Comparison of ENCODE assay signal across 11 cellular contexts in the genomic region with DNA sequence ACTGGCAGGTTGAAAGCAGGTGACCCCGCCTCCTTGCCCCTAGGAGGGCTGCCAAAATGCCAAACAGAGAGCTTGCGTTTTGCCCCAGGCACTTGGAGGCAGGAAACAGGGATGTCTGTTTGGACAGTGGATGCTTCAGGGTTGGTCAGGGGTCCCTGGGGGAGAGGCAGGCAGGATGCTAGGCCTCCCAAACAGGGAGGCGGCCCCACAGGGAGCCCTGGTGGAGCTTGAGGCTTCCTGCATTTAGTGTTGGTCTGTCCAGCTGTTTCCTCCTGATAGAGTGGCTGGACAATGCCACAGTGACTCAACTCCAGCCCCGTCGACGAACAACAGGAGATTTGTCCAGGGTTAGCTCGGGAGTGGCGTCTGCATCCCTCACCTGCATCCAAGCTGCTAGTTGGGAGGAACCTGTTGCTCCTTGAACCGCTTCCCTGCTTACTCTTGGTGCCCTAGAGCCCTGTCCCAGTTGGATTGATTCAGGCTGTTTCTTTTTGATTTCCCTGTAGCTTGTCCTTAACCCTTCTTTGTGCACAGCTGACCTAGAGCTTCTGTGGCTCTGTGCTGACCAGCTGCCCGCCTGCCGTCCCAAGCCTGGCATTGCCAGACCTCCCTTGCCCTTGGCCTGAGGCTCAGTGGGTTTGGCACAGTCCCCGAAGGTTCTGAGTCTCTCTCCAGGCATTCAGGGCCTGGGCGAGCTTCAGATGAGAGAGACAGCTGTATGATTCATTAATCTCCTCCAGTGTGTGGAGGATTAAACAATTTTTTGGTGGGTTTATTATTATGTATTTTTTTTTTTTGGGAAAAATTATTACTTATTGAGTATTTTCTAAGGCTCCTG. TPM values are rescaled to one million over a fixed set of nuclear protein-coding genes. Genes with fewer than 3 reads are reported as not detected.
DNase-seq lines count a peak whose midpoint lies in the region; ATAC-seq and TF ChIP-seq lines count a peak whose summit lies in the region.
"Had no signal": no experiment of that assay in that cellular context is flagged by ENCODE, and none has a peak within 500 bp of the region (broad histone marks: within the 10 kb centered on the region; RNA-seq: fewer than 3 reads in every experiment).

No MANE protein-coding gene starts in this region.

- peak overlapping the region; percentile 80 to 84 for H3K27ac ChIP-seq in SK-N-SH (ENCODE audit: low read depth in 2 of 2, low read length in 1 of 2)

- peaks cover 18 to 26% of the 10 kb centered on the region in 2 experiments for H3K4me1 ChIP-seq in SK-N-SH (ENCODE audit: control insufficient read depth in 1 of 2, insufficient read depth in 2 of 2, low read depth in 1 of 2, low read length in 1 of 2)

- peaks cover 0 to 8% of the 10 kb centered on the region in 2 experiments for H3K36me3 ChIP-seq in SK-N-SH (replicated peaks in 1 of 2; ENCODE audit: control insufficient read depth in 1 of 2, insufficient read depth in 2 of 2, low read length in 1 of 2)

- POLR2A ChIA-PET in SK-N-SH (lab: Yijun Ruan, JAX), result interaction anchor here (0.6 to 1.2 kb wide), 2 partner anchors 18 to 30 kb away, joined by 3 to 7 read pairs; no protein-coding TSS in a partner anchor

- peaks cover 24% of the 10 kb centered on the region for H3K36me3 Mint-ChIP-seq in osteocyte (ENCODE audit: unreplicated experiment)

- H3K4me2 ChIP-seq in SK-N-SH, result peak overlapping the region; percentile 76

- H3K27me3 Mint-ChIP-seq in osteocyte (ENCODE audit: unreplicated experiment), result no peaks in the 10 kb centered on the region

- no peak overlapping the region for H2AFZ ChIP-seq in SK-N-SH (ENCODE audit: low read depth)

- H3K9ac ChIP-seq in SK-N-SH, result peak overlapping the region; percentile 2; the same call in 1 of the 2 replicates

- TF ChIP-seq EP300 in SK-N-SH (IDR thresholded peaks at IDR 0.05; ENCODE audit: borderline replicate concordance in 1 of 2, low read depth in 1 of 2, low read length in 1 of 2), result peak in 1 of 2 experiments; percentile 7; a peak in 2 of 4 replicates

- peaks cover 5% of the 10 kb centered on the region for H3K9me3 Mint-ChIP-seq in osteocyte (ENCODE audit: unreplicated experiment)

- H3K4me1 Mint-ChIP-seq in osteocyte (ENCODE audit: unreplicated experiment), result peaks cover 48% of the 10 kb centered on the region

- DNase-seq in EL (peak; percentile 92), SK-N-SH (peak; percentile 74), fibroblast of pulmonary artery (ENCODE audit: low read depth) (peak; percentile 80), osteocyte (ENCODE audit: extremely low spot score, unreplicated experiment) (no peak), DMS79 (lab: John Stamatoyannopoulos, UW) (no peak)
- DNase-seq: activated CD8-positive, alpha-beta T cell treated with anti-CD3 and anti-CD28 coated beads, Interleukin-2, amount 10 ng/mL, durations not matched to agents 7 days and 5 days; NCI-H2227 treated with DMSO at 0.1 percent for 48 hours; stimulated activated CD4-positive, alpha-beta T cell treated with anti-CD3 and anti-CD28 coated beads, Interleukin-12 subunit alpha, Interleukin-12 subunit beta, amount 100 ng/mL, for 4 hours had no signal

- no peaks in the 10 kb centered on the region for H3K9me3 ChIP-seq in SK-N-SH

- CTCF ChIA-PET in SK-N-SH (lab: Yijun Ruan, JAX), result interaction anchor here (1.0 to 3.6 kb wide), 11 partner anchors 12 to 243 kb away, joined by 3 to 41 read pairs (median 4); no protein-coding TSS in a partner anchor

- no peaks in the 10 kb centered on the region for H3K27me3 ChIP-seq in SK-N-SH (ENCODE audit: insufficient read depth)

- peaks cover 23% of the 10 kb centered on the region for H3F3A ChIP-seq in SK-N-SH (replicated peaks; ENCODE audit: insufficient read depth)

- H3K4me3 ChIP-seq in SK-N-SH (ENCODE audit: low read depth in 2 of 2, low read length in 1 of 2) (no peak overlapping the region), fibroblast of pulmonary artery (replicated peaks; ENCODE audit: low read depth, low read length) (no peak overlapping the region)

- H3K79me2 ChIP-seq in SK-N-SH (ENCODE audit: insufficient read depth), result peaks cover 14% of the 10 kb centered on the region

- H4K20me1 ChIP-seq in SK-N-SH (ENCODE audit: insufficient read depth), result no peaks in the 10 kb centered on the region

- peak overlapping the region; percentile 87 for H3K27ac Mint-ChIP-seq in osteocyte (ENCODE audit: unreplicated experiment)
- H3K27ac Mint-ChIP-seq: activated CD8-positive, alpha-beta T cell treated with anti-CD3 and anti-CD28 coated beads, Interleukin-2, amount 10 ng/mL, durations not matched to agents 7 days and 5 days had no signal

- TF ChIP-seq CTCF in SK-N-SH (IDR thresholded peaks at IDR 0.05) (no peak), fibroblast of pulmonary artery (IDR thresholded peaks at IDR 0.05; ENCODE audit: low read length, missing control alignments) (peak; percentile 43), osteocyte (IDR thresholded peaks at IDR 0.05) (peak; percentile 33)

- TF ChIP-seq POLR2A in GM18505 (IDR thresholded peaks at IDR 0.05; ENCODE audit: borderline replicate concordance, extremely low read depth, insufficient read depth, insufficient read length), result no peak

- H3K4me3 Mint-ChIP-seq in osteocyte (ENCODE audit: unreplicated experiment), result peak overlapping the region; percentile 32
- H3K4me3 Mint-ChIP-seq: activated CD8-positive, alpha-beta T cell treated with anti-CD3 and anti-CD28 coated beads, Interleukin-2, amount 10 ng/mL, durations not matched to agents 7 days and 5 days had no signal

- no peaks in the 10 kb centered on the region for H3K9me2 ChIP-seq in SK-N-SH

- ATAC-seq in GM18505 (IDR thresholded peaks at IDR 0.05; ENCODE audit: unreplicated experiment) (no peak), GM21619 (IDR thresholded peaks at IDR 0.05; ENCODE audit: unreplicated experiment) (no peak), HG03442 (IDR thresholded peaks at IDR 0.05; ENCODE audit: unreplicated experiment) (no peak)
- ATAC-seq: activated CD8-positive, alpha-beta T cell treated with anti-CD3 and anti-CD28 coated beads, Interleukin-2, amount 10 ng/mL, durations not matched to agents 7 days and 5 days had no signal

- no peak for TF ChIP-seq RAD21 in SK-N-SH (IDR thresholded peaks at IDR 0.05; ENCODE audit: low read length)

- 49% methylated on average over 10 of the region's 13 CpGs for WGBS in SK-N-SH (ENCODE audit: low lambda C conversion rate)

TF ChIP-seq in SK-N-SH, 30 proteins besides CTCF, POLR2A, EP300 and RAD21 (continues in another document):
- TF ChIP-seq RFX5 (IDR thresholded peaks at IDR 0.05; ENCODE audit: low read length), result no peak
- no peak for TF ChIP-seq MXI1 (IDR thresholded peaks at IDR 0.05; ENCODE audit: low read depth, low read length)
- TF ChIP-seq, protein P1, sequence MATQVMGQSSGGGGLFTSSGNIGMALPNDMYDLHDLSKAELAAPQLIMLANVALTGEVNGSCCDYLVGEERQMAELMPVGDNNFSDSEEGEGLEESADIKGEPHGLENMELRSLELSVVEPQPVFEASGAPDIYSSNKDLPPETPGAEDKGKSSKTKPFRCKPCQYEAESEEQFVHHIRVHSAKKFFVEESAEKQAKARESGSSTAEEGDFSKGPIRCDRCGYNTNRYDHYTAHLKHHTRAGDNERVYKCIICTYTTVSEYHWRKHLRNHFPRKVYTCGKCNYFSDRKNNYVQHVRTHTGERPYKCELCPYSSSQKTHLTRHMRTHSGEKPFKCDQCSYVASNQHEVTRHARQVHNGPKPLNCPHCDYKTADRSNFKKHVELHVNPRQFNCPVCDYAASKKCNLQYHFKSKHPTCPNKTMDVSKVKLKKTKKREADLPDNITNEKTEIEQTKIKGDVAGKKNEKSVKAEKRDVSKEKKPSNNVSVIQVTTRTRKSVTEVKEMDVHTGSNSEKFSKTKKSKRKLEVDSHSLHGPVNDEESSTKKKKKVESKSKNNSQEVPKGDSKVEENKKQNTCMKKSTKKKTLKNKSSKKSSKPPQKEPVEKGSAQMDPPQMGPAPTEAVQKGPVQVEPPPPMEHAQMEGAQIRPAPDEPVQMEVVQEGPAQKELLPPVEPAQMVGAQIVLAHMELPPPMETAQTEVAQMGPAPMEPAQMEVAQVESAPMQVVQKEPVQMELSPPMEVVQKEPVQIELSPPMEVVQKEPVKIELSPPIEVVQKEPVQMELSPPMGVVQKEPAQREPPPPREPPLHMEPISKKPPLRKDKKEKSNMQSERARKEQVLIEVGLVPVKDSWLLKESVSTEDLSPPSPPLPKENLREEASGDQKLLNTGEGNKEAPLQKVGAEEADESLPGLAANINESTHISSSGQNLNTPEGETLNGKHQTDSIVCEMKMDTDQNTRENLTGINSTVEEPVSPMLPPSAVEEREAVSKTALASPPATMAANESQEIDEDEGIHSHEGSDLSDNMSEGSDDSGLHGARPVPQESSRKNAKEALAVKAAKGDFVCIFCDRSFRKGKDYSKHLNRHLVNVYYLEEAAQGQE (IDR thresholded peaks at IDR 0.05; ENCODE audit: low read depth, low read length), result no peak
- TF ChIP-seq TEAD4 (IDR thresholded peaks at IDR 0.05; ENCODE audit: borderline replicate concordance, insufficient read depth), result peak; percentile 27; the same call in 1 of the 2 replicates
- peak; percentile 58; the same call in 1 of the 2 replicates for TF ChIP-seq FOSL2 (IDR thresholded peaks at IDR 0.05; ENCODE audit: borderline replicate concordance, low read depth)
- TF ChIP-seq ZBTB33 (IDR thresholded peaks at IDR 0.05; ENCODE audit: borderline replicate concordance, low read depth), result no peak
- TF ChIP-seq NFIC (IDR thresholded peaks at IDR 0.05; ENCODE audit: borderline replicate concordance), result peak; percentile 92
- TF ChIP-seq GATA2 (CRISPR knock-in tag; IDR thresholded peaks at IDR 0.05), result no peak
- TF ChIP-seq EZH2phosphoT487 (IDR thresholded peaks at IDR 0.05; ENCODE audit: borderline replicate concordance, low read depth), result no peak
- no peak for TF ChIP-seq RXRA (IDR thresholded peaks at IDR 0.05; ENCODE audit: borderline replicate concordance, low read depth)
- no peak for TF ChIP-seq ELF1 (IDR thresholded peaks at IDR 0.05)

RNA-seq across cellular contexts. Expression of gene TSPAN9, which starts 45.9 kb away (rescaled TPM):
- polyA plus RNA-seq in SK-N-SH (2012; rRNA removed), result 34.9 and 40.1 TPM in 2 replicates
- polyA plus RNA-seq in SK-N-SH (2012; cell fraction: cytosol; rRNA removed), result 22.9 and 33.7 TPM in 2 replicates
- 40.6 and 55.1 TPM in 2 replicates for polyA plus RNA-seq in SK-N-SH (2012; cell fraction: nucleus; rRNA removed)
- total RNA-seq in osteocyte, result 102 and 114 TPM in 2 replicates
- total RNA-seq: activated CD8-positive, alpha-beta T cell treated with anti-CD3 and anti-CD28 coated beads, Interleukin-2, amount 10 ng/mL, durations not matched to agents 7 days and 5 days had no signal

Comparison
In these comparisons a context has a peak if more than half of its experiments do, and no peak if none do; other contexts are left out.
1. DNase-seq: peak in EL (single experiment), SK-N-SH (single experiment) and fibroblast of pulmonary artery (single experiment); none in osteocyte (single experiment) and DMS79 (single experiment).